In the genomic region with DNA sequence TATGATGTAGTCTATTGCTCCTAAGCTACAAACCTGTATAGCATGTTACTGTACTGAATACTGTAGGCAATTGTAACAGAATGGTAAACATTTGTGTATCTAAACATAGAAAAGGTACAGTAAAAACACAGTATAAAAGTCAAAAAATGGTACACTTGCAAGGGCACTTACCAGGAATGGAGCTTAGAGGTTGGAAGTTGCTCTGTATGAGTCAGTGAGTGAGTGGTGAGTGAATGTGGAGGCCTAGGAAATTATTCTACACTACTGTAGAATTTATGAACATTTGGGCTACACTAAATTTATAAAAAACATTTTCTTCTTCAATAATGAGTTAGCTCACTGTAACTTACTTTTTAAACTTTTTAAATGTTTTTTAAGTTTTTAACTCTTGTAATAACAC, we compare ENCODE assay signal across 22 cellular contexts.
"Had no signal": no experiment of that assay in that cellular context is flagged by ENCODE, and none has a peak within 500 bp of the region (broad histone marks: within the 10 kb centered on the region; RNA-seq: fewer than 3 reads in every experiment).

No MANE protein-coding gene starts in this region.

- H3K4me2 ChIP-seq: hepatocyte had no signal

- ATAC-seq: activated T-cell treated with anti-CD3 and anti-CD28 coated beads, Interleukin-2, amount 50 U/mL, for 4 hours; natural killer cell treated with Interleukin-12 subunit alpha and Interleukin-12 subunit beta and Interleukin-15 and Interleukin-18, amount 100 ng/mL, for 72 hours had no signal

- H3K79me2 ChIP-seq: hepatocyte had no signal

- H3K4me3 Mint-ChIP-seq: activated naive CD4-positive, alpha-beta T cell treated with anti-CD3 and anti-CD28 coated beads for 36 hours; activated T-cell treated with anti-CD3 and anti-CD28 coated beads, Interleukin-2, amount 50 U/mL, for 4 hours; brain; immature natural killer cell; natural killer cell treated with Interleukin-12 subunit alpha and Interleukin-12 subunit beta and Interleukin-15 and Interleukin-18, amount 100 ng/mL, for 72 hours had no signal

- H3K27me3 ChIP-seq: hepatocyte, pancreas, right atrium auricular region, upper lobe of left lung had no signal

- H3K4me1 Mint-ChIP-seq: immature natural killer cell had no signal

- H3K27ac ChIP-seq: hepatocyte, pancreas, right atrium auricular region, thoracic aorta, upper lobe of left lung, WERI-Rb-1 had no signal

- FAIRE-seq: frontal cortex, pancreas had no signal

- H3K36me3 Mint-ChIP-seq: brain had no signal

- DNase-seq: activated CD4-positive, CD25-positive, alpha-beta regulatory T cell treated with anti-CD3 and anti-CD28 coated beads, Interleukin-2, amount 50 U/mL, for 72 hours; activated effector memory CD4-positive, alpha-beta T cell treated with Interleukin-2 at 50 U/mL for 16 hours; activated naive CD4-positive, alpha-beta T cell treated with anti-CD3 and anti-CD28 coated beads for 36 hours; activated T-cell treated with anti-CD3 and anti-CD28 coated beads, Interleukin-2, amount 50 U/mL, for 4 hours; erythroblast; glutamatergic neuron; immature natural killer cell; kidney glomerular epithelial cell; left ventricle myocardium superior; mammary epithelial cell; pancreas; psoas muscle; stimulated activated CD4-positive, alpha-beta T cell treated with anti-CD3 and anti-CD28 coated beads, Interleukin-4, amount 100 ng/mL, for 24 hours; stimulated activated naive CD4-positive, alpha-beta T cell treated with Interleukin-2 at 50 U/mL for 16 hours; upper lobe of left lung; WERI-Rb-1 had no signal

- H3K9me3 ChIP-seq: pancreas, psoas muscle, right atrium auricular region, thoracic aorta, upper lobe of left lung had no signal

- H3K9me3 Mint-ChIP-seq: activated naive CD4-positive, alpha-beta T cell treated with anti-CD3 and anti-CD28 coated beads for 36 hours; activated T-cell treated with anti-CD3 and anti-CD28 coated beads, Interleukin-2, amount 50 U/mL, for 4 hours; immature natural killer cell; natural killer cell treated with Interleukin-12 subunit alpha and Interleukin-12 subunit beta and Interleukin-15 and Interleukin-18, amount 100 ng/mL, for 72 hours had no signal

- H2AFZ ChIP-seq: hepatocyte had no signal

- H3K4me1 ChIP-seq: pancreas had no signal

- H3K4me3 ChIP-seq: hepatocyte, pancreas, psoas muscle, right atrium auricular region, thoracic aorta, upper lobe of left lung had no signal

- H3K27ac Mint-ChIP-seq: activated naive CD4-positive, alpha-beta T cell treated with anti-CD3 and anti-CD28 coated beads for 36 hours; immature natural killer cell; natural killer cell treated with Interleukin-12 subunit alpha and Interleukin-12 subunit beta and Interleukin-15 and Interleukin-18, amount 100 ng/mL, for 72 hours had no signal

- H3K36me3 ChIP-seq: pancreas, right atrium auricular region, thoracic aorta, upper lobe of left lung, WERI-Rb-1 had no signal

- H3K27me3 Mint-ChIP-seq: brain; natural killer cell treated with Interleukin-12 subunit alpha and Interleukin-12 subunit beta and Interleukin-15 and Interleukin-18, amount 100 ng/mL, for 72 hours had no signal
